In the genomic region with DNA sequence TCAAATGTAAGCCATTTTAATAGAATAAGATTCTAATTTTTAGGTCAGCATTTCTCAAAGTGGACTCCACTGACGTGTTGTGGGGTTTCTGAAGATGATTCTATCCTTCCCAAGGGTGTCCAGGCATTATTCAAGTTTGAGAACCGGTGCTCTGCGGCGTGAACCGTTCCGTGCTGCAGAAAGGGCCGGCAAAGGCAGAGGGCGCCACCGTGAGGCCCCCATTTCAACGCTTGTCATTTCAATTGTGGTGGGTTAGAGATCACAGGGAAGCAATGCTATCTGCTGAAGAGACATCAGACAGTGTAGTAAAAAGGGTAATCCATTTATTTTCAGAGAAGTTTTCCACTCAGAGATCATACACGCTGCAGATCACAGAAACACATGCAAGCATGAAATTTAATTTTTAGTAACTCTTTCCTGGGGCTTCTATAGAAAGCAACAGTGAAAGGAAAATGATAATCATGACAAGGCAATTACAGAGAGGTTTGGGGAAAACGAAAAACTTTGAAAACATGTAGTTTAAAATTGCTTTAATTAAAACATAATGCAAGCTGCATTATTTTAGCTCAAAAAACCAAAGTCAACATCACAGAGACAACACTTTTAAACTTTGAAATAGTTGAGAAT, we compare ENCODE assay signal across 10 cellular contexts.
DNase-seq lines count a peak whose midpoint lies in the region; ATAC-seq and TF ChIP-seq lines count a peak whose summit lies in the region.
"Had no signal": no experiment of that assay in that cellular context is flagged by ENCODE, and none has a peak within 500 bp of the region (broad histone marks: within the 10 kb centered on the region; RNA-seq: fewer than 3 reads in every experiment).

No MANE protein-coding gene starts in this region.

- H3K4me3 ChIP-seq in OCI-LY7 (ENCODE audit: low read depth, low read length, poor library complexity, severe bottlenecking) (no peak overlapping the region), coronary artery (no peak overlapping the region), gastrocnemius medialis (no peak overlapping the region)
- H3K4me3 ChIP-seq: BLaER1 treated with 17β-estradiol and CSF1 and Interleukin-3, amounts not matched to agents 10 nM and 100 nM; skin epidermis had no signal

- TF ChIP-seq POLR2A in gastrocnemius medialis (IDR thresholded peaks at IDR 0.05): no peak

- H3K4me2 ChIP-seq in OCI-LY7 (ENCODE audit: low read length): no peak overlapping the region
- H3K4me2 ChIP-seq: BLaER1 treated with 17β-estradiol and CSF1 and Interleukin-3, amounts not matched to agents 10 nM and 100 nM had no signal

- H2AFZ ChIP-seq in OCI-LY7 (ENCODE audit: low read length): no peak overlapping the region

- TF ChIP-seq CTCF in OCI-LY7 (conservative IDR thresholded peaks at IDR 0.05; ENCODE audit: low read length): peak; percentile 73
- no peak for TF ChIP-seq CTCF in coronary artery (IDR thresholded peaks at IDR 0.05)
- peak in 2 of 5 experiments; percentile 25 to 49 for TF ChIP-seq CTCF in gastrocnemius medialis (IDR thresholded peaks at IDR 0.05 in 4 of 5, conservative IDR thresholded peaks at IDR 0.05 in 1 of 5)

- POLR2A ChIA-PET in OCI-LY7 (lab: Charles Lee): interaction anchor here (0.6 kb wide), 2 partner anchors 20 to 433 kb away, joined by 3 read pairs; no protein-coding TSS in a partner anchor

- H3K36me3 ChIP-seq in OCI-LY7 (ENCODE audit: insufficient read depth, low read length): no peaks in the 10 kb centered on the region
- no peaks in the 10 kb centered on the region for H3K36me3 ChIP-seq in gastrocnemius medialis
- H3K36me3 ChIP-seq: BLaER1 treated with 17β-estradiol and CSF1 and Interleukin-3, amounts not matched to agents 10 nM and 100 nM had no signal

- H3K4me1 ChIP-seq in OCI-LY7 (ENCODE audit: insufficient read depth, low read length, poor library complexity, severe bottlenecking): no peaks in the 10 kb centered on the region
- H3K4me1 ChIP-seq in gastrocnemius medialis: no peaks in the 10 kb centered on the region
- H3K4me1 ChIP-seq: BLaER1 treated with 17β-estradiol and CSF1 and Interleukin-3, amounts not matched to agents 10 nM and 100 nM had no signal

- CTCF ChIA-PET in OCI-LY7 (lab: Charles Lee; ENCODE audit: unreplicated experiment): no interaction called here

- no peaks in the 10 kb centered on the region for H3K79me2 ChIP-seq in OCI-LY7 (ENCODE audit: insufficient read depth, low read depth, low read length)

- no TSS peak for BruUV-seq in OCI-LY7 (replicated peaks; lab: Mats Ljungman, UMichigan)

- ATAC-seq in HG03280 (IDR thresholded peaks at IDR 0.05; ENCODE audit: unreplicated experiment) (peak; percentile 90), gastrocnemius medialis (no peak)

- H3K27ac ChIP-seq in OCI-LY7 (ENCODE audit: low read depth, low read length, poor library complexity, severe bottlenecking) (no peak overlapping the region), coronary artery (no peak overlapping the region), gastrocnemius medialis (no peak overlapping the region)
- H3K27ac ChIP-seq: BLaER1 treated with 17β-estradiol and CSF1 and Interleukin-3, amounts not matched to agents 10 nM and 100 nM; skin epidermis had no signal

- peak; percentile 34 to 38 for DNase-seq in NCI-H2081 (lab: John Stamatoyannopoulos, UW)
- no peak for DNase-seq in NCI-H2081 treated with DMSO at 0.1 percent for 48 hours (lab: John Stamatoyannopoulos, UW)
- DNase-seq in OCI-LY7 (ENCODE audit: low spot score): peak; percentile 4
- peak; percentile 73 for DNase-seq in cerebellar cortex (ENCODE audit: low spot score)
- DNase-seq in myocyte (ENCODE audit: low read depth): peak; percentile 6
- no peak for DNase-seq in coronary artery (ENCODE audit: low spot score)
- DNase-seq in gastrocnemius medialis: no peak

- H3K9me2 ChIP-seq in OCI-LY7 (ENCODE audit: insufficient read depth, low read length): no peaks in the 10 kb centered on the region

- H3K9me3 ChIP-seq in OCI-LY7 (ENCODE audit: low read length) (no peaks in the 10 kb centered on the region), gastrocnemius medialis (no peaks in the 10 kb centered on the region)
- H3K9me3 ChIP-seq: BLaER1 treated with 17β-estradiol and CSF1 and Interleukin-3, amounts not matched to agents 10 nM and 100 nM had no signal

- no peaks in the 10 kb centered on the region for H4K20me1 ChIP-seq in OCI-LY7 (ENCODE audit: insufficient read depth, low read length)
- H4K20me1 ChIP-seq: BLaER1 treated with 17β-estradiol and CSF1 and Interleukin-3, amounts not matched to agents 10 nM and 100 nM had no signal

- H3K27me3 ChIP-seq in gastrocnemius medialis: peaks cover 0 to 3% (median 0%) of the 10 kb centered on the region in 3 donors
- H3K27me3 ChIP-seq: BLaER1 treated with 17β-estradiol and CSF1 and Interleukin-3, amounts not matched to agents 10 nM and 100 nM had no signal

- intact Hi-C loops in OCI-LY7 (cut with micrococcal nuclease; ENCODE audit: unreplicated experiment): loop anchor here (10.0 kb wide), 2 partner anchors 412 to 512 kb away; no protein-coding TSS in a partner anchor
- intact Hi-C loops in gastrocnemius medialis (cut with DNase I; ENCODE audit: low total_unique reads): loop anchor here (10.0 kb wide), 1 partner anchor 572 kb away; no protein-coding TSS in a partner anchor

- in situ Hi-C loops in gastrocnemius medialis (cut with MboI; ENCODE audit: low sequenced_read_pairs in 4 of 4): no loop called here

Comparison
In these comparisons a context has a peak if more than half of its experiments do, and no peak if none do; other contexts are left out.
1. DNase-seq: peak in NCI-H2081 (2 of 2), OCI-LY7 (single experiment), cerebellar cortex (single experiment) and myocyte (single experiment); none in NCI-H2081 treated with DMSO at 0.1 percent for 48 hours (single experiment), coronary artery (single experiment) and gastrocnemius medialis (0 of 2).